ENCODE assay signal across 1 cellular context in genomic region chr14:101216725-101217463, GRCh38.
TF ChIP-seq lines count a peak whose summit lies in the region.

No MANE protein-coding gene starts in this region.

TF ChIP-seq in HepG2, 621 proteins besides CTCF, POLR2A, EP300 and RAD21 (continued from another document and continues in another):
- TF ChIP-seq ZHX2 (IDR thresholded peaks at IDR 0.05; ENCODE audit: low read depth) (0 out of 2 replicates have a peak, but pooled peaks have one; percentile 27), ZHX2 (CRISPR knock-in tag; IDR thresholded peaks at IDR 0.05; ENCODE audit: borderline replicate concordance) (no peak), MTERF4 (CRISPR knock-in tag; IDR thresholded peaks at IDR 0.05) (no peak), HMG20B (CRISPR knock-in tag; conservative IDR thresholded peaks at IDR 0.05) (no peak), KAT8 (CRISPR knock-in tag; IDR thresholded peaks at IDR 0.05) (no peak), IRF1 (CRISPR knock-in tag; IDR thresholded peaks at IDR 0.05; ENCODE audit: low read depth) (no peak), NR2C2 (CRISPR knock-in tag; IDR thresholded peaks at IDR 0.05; ENCODE audit: borderline replicate concordance) (peak; percentile 70; the same call in 1 of the 2 replicates), MED13 (CRISPR knock-in tag; IDR thresholded peaks at IDR 0.05) (no peak), THAP11 (CRISPR knock-in tag; IDR thresholded peaks at IDR 0.05) (peak; percentile 21; the same call in 1 of the 2 replicates), BRCA1 (CRISPR knock-in tag; IDR thresholded peaks at IDR 0.05) (no peak), GATAD2A (CRISPR knock-in tag; IDR thresholded peaks at IDR 0.05) (peak; percentile 76), MYC (CRISPR knock-in tag; IDR thresholded peaks at IDR 0.05; ENCODE audit: borderline replicate concordance) (no peak), DNMT3B (CRISPR knock-in tag; conservative IDR thresholded peaks at IDR 0.05) (no peak), ARID2 (CRISPR knock-in tag; IDR thresholded peaks at IDR 0.05; ENCODE audit: borderline replicate concordance) (no peak), MLX (CRISPR knock-in tag; IDR thresholded peaks at IDR 0.05) (no peak), EEA1 (CRISPR knock-in tag; IDR thresholded peaks at IDR 0.05; ENCODE audit: borderline replicate concordance) (no peak), ZNF274 (CRISPR knock-in tag; IDR thresholded peaks at IDR 0.05) (no peak), ZNF792 (CRISPR knock-in tag; IDR thresholded peaks at IDR 0.05) (no peak), HDAC2 (CRISPR knock-in tag; IDR thresholded peaks at IDR 0.05) (peak; percentile 44), ZNF639 (CRISPR knock-in tag; conservative IDR thresholded peaks at IDR 0.05) (no peak), NCOR1 (IDR thresholded peaks at IDR 0.05; ENCODE audit: borderline replicate concordance, low read length) (peak; percentile 68; the same call in 1 of the 2 replicates), PAF1 (CRISPR knock-in tag; IDR thresholded peaks at IDR 0.05) (no peak), DPF2 (CRISPR knock-in tag; IDR thresholded peaks at IDR 0.05; ENCODE audit: borderline replicate concordance, low read depth) (0 out of 2 replicates have a peak, but pooled peaks have one; percentile 49), HDAC6 (IDR thresholded peaks at IDR 0.05; ENCODE audit: low read depth, low read length) (no peak), TFE3 (CRISPR knock-in tag; IDR thresholded peaks at IDR 0.05) (no peak), ZNF230 (CRISPR knock-in tag; IDR thresholded peaks at IDR 0.05) (no peak), ZNF616 (CRISPR knock-in tag; IDR thresholded peaks at IDR 0.05; ENCODE audit: low read depth) (no peak), MED1 (CRISPR knock-in tag; IDR thresholded peaks at IDR 0.05) (0 out of 2 replicates have a peak, but pooled peaks have one; percentile 41), FOXA1 (IDR thresholded peaks at IDR 0.05) (no peak), FOXA1 (CRISPR knock-in tag; IDR thresholded peaks at IDR 0.05) (peak; percentile 89), MNT (IDR thresholded peaks at IDR 0.05) (no peak), IKZF5 (CRISPR knock-in tag; IDR thresholded peaks at IDR 0.05) (no peak), ZNF253 (CRISPR knock-in tag; IDR thresholded peaks at IDR 0.05; ENCODE audit: borderline replicate concordance) (no peak), ZNF10 (CRISPR knock-in tag; IDR thresholded peaks at IDR 0.05; ENCODE audit: borderline replicate concordance, low read depth) (no peak), CEBPG (CRISPR knock-in tag; IDR thresholded peaks at IDR 0.05) (peak; percentile 68), ZBTB38 (CRISPR knock-in tag; IDR thresholded peaks at IDR 0.05) (0 out of 2 replicates have a peak, but pooled peaks have one; percentile 29), ZNF629 (CRISPR knock-in tag; conservative IDR thresholded peaks at IDR 0.05) (no peak), ZNF710 (CRISPR knock-in tag; IDR thresholded peaks at IDR 0.05; ENCODE audit: borderline replicate concordance) (peak; percentile 56; the same call in 1 of the 2 replicates), CEBPZ (IDR thresholded peaks at IDR 0.05; ENCODE audit: low read length) (no peak), FOXP1 (IDR thresholded peaks at IDR 0.05) (no peak), FOXP1 (CRISPR knock-in tag; IDR thresholded peaks at IDR 0.05) (peak; percentile 64), ZNF883 (CRISPR knock-in tag; IDR thresholded peaks at IDR 0.05; ENCODE audit: not compliant biosample characterization) (no peak), MXD3 (CRISPR knock-in tag; IDR thresholded peaks at IDR 0.05) (no peak), ZSCAN25 (CRISPR knock-in tag; IDR thresholded peaks at IDR 0.05) (peak; percentile 26; the same call in 1 of the 2 replicates)
